9 cellular contexts compared by ENCODE assay signal in genomic region chrX:100625985-100626491, GRCh38. TPM values are rescaled to one million over a fixed set of nuclear protein-coding genes. Genes with fewer than 3 reads are reported as not detected.
DNase-seq lines count a peak whose midpoint lies in the region; ATAC-seq and TF ChIP-seq lines count a peak whose summit lies in the region.
"Had no signal": no experiment of that assay in that cellular context is flagged by ENCODE, and none has a peak within 500 bp of the region (broad histone marks: within the 10 kb centered on the region; RNA-seq: fewer than 3 reads in every experiment).

No MANE protein-coding gene starts in this region.

- ATAC-seq in GM18505 (IDR thresholded peaks at IDR 0.05; ENCODE audit: unreplicated experiment) (peak; percentile 93), GM21390 (IDR thresholded peaks at IDR 0.05; ENCODE audit: unreplicated experiment) (peak; percentile 98), HG03378 (IDR thresholded peaks at IDR 0.05; ENCODE audit: unreplicated experiment) (peak; percentile 96)
- no peak for ATAC-seq in CD8-positive, alpha-beta T cell

- no peaks in the 10 kb centered on the region for H3K9me3 ChIP-seq in HAP-1
- no peaks in the 10 kb centered on the region for H3K9me3 ChIP-seq in CD8-positive, alpha-beta T cell (ENCODE audit: low read length)

- no peak overlapping the region for H3K27ac Mint-ChIP-seq in CD8-positive, alpha-beta T cell

- POLR2A ChIA-PET in CD8-positive, alpha-beta T cell (lab: Charles Lee), result no interaction called here

- H3K4me1 Mint-ChIP-seq in CD8-positive, alpha-beta T cell (ENCODE audit: low read depth), result peaks cover 9% of the 10 kb centered on the region

- H3K27ac ChIP-seq in CD8-positive, alpha-beta T cell (ENCODE audit: low read depth, low read length), result no peak overlapping the region
- H3K27ac ChIP-seq: RWPE1 had no signal

- H3K4me3 ChIP-seq in astrocyte of the cerebellum (ENCODE audit: low read depth, low read length) (no peak overlapping the region), HAP-1 (no peak overlapping the region)
- no peak overlapping the region for H3K4me3 ChIP-seq in CD8-positive, alpha-beta T cell (ENCODE audit: low read depth, low read length)

- intact Hi-C loops in CD8-positive, alpha-beta T cell (cut with DNase I, micrococcal nuclease), result no loop called here

- no peaks in the 10 kb centered on the region for H3K9me3 Mint-ChIP-seq in CD8-positive, alpha-beta T cell

- no peak for TF ChIP-seq CTCF in astrocyte of the cerebellum (IDR thresholded peaks at IDR 0.05; ENCODE audit: low read depth, low read length, missing control alignments)
- no peak for TF ChIP-seq CTCF in CD8-positive, alpha-beta T cell (IDR thresholded peaks at IDR 0.05)

- in situ Hi-C loops in astrocyte of the cerebellum (cut with HindIII; ENCODE audit: low sequenced_read_pairs), result no loop called here
- in situ Hi-C loops in HAP-1 (cut with MboI; ENCODE audit: low sequenced_read_pairs), result no loop called here

- no peaks in the 10 kb centered on the region for H3K36me3 ChIP-seq in HAP-1 (replicated peaks)
- H3K36me3 ChIP-seq in CD8-positive, alpha-beta T cell (ENCODE audit: insufficient read depth, low read length), result no peaks in the 10 kb centered on the region

- H3K4me1 ChIP-seq in HAP-1, result no peaks in the 10 kb centered on the region
- H3K4me1 ChIP-seq in CD8-positive, alpha-beta T cell (ENCODE audit: insufficient read depth, low read length), result peaks cover 8% of the 10 kb centered on the region

- H3K4me3 Mint-ChIP-seq in CD8-positive, alpha-beta T cell, result no peak overlapping the region

- no peak for TF ChIP-seq POLR2A in GM18505 (IDR thresholded peaks at IDR 0.05; ENCODE audit: borderline replicate concordance, extremely low read depth, insufficient read depth, insufficient read length)

- no peaks in the 10 kb centered on the region for H3K27me3 ChIP-seq in HAP-1 (ENCODE audit: low read depth)
- no peaks in the 10 kb centered on the region for H3K27me3 ChIP-seq in CD8-positive, alpha-beta T cell (ENCODE audit: insufficient read depth, low read length)

- DNase-seq in astrocyte of the cerebellum (ENCODE audit: low read depth) (peak; percentile 55), HAP-1 (ENCODE audit: low spot score in 2 of 2) (no peak), Ammon's horn (ENCODE audit: low spot score) (no peak)
- DNase-seq in CD8-positive, alpha-beta T cell, result no peak
- no peak for DNase-seq in activated CD4-positive, alpha-beta T cell treated with anti-CD3 and anti-CD28 coated beads for 4 hours

- CTCF ChIA-PET in CD8-positive, alpha-beta T cell (lab: Charles Lee), result interaction anchor here (1.2 kb wide), 1 partner anchor 225 kb away, joined by 3 read pairs; no protein-coding TSS in a partner anchor

- peaks cover 2% of the 10 kb centered on the region for H3K36me3 Mint-ChIP-seq in CD8-positive, alpha-beta T cell

- no peaks in the 10 kb centered on the region for H3K27me3 Mint-ChIP-seq in CD8-positive, alpha-beta T cell (ENCODE audit: low read depth)

RNA-seq across cellular contexts. Expression of gene TSPAN6, which starts 10.6 kb away (rescaled TPM):
- 1 to 10 TPM; 1.2 to 1.3 TPM for total RNA-seq in CD8-positive, alpha-beta T cell

RNA-seq across cellular contexts. Expression of gene SRPX2, which starts 18.0 kb away (rescaled TPM):
- not detected for total RNA-seq in CD8-positive, alpha-beta T cell

RNA-seq across cellular contexts. Expression of gene TNMD, which starts 41.3 kb away (rescaled TPM):
- total RNA-seq in CD8-positive, alpha-beta T cell, result not detected
